In genomic region chr3:194773216-194773615, GRCh38 we compare ENCODE assay signal across 1 cellular context.
TF ChIP-seq lines count a peak whose summit lies in the region.

No MANE protein-coding gene starts in this region.

TF ChIP-seq in HCT116, 20 proteins besides CTCF, POLR2A, EP300 and RAD21 (continued from another document):
- TF ChIP-seq FOSL1 (IDR thresholded peaks at IDR 0.05; ENCODE audit: low read depth): no peak
